In the genomic region with DNA sequence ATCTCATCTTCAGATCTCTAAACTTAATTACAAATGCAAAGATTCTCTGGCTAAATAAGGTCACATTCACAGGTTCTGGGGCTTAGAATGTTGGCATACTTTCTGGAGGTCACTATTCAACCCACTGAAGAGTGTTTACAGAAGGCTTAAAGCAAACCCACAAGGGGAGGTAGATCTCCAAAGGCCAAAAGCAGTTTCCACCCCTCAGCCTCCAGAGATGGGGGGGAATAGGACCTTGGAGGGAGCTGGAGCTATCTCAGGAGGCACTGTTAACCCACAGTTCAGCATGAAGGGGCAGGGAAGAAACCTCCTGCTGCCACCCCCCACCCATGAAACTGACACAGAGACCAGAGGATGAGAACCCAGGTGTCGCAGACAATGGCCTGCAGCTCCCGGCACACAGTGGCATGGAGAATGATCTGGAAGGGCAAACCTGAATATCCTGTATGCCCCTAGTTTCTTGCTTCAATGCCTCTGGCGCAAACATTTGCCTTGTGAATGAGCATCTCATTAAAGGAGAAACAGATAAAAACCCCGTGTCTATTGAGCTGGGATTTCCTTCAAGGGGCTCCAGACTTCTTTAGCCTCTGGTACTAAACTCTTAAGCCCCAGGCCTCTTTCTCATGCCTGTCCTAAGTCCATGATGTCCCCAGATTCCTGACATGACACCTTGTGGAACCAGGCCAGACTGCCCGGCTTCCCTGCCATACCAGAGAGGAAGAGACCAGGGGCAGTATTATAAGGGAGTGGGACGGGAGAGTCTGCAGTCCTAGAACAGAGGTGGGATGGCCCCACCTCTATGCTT, we compare ENCODE assay signal across 25 cellular contexts.
DNase-seq lines count a peak whose midpoint lies in the region; ATAC-seq and TF ChIP-seq lines count a peak whose summit lies in the region.
"Had no signal": no experiment of that assay in that cellular context is flagged by ENCODE, and none has a peak within 500 bp of the region (broad histone marks: within the 10 kb centered on the region; RNA-seq: fewer than 3 reads in every experiment).

No MANE protein-coding gene starts in this region.

- H3K36me3 ChIP-seq in BLaER1 (no peaks in the 10 kb centered on the region), left lung (no peaks in the 10 kb centered on the region), smooth muscle cell (ENCODE audit: low read depth) (no peaks in the 10 kb centered on the region)
- H3K36me3 ChIP-seq: BE2C, HAP-1, MG63, right lobe of liver had no signal

- no peak overlapping the region for H3K4me3 ChIP-seq in BLaER1
- no peak overlapping the region for H3K4me3 ChIP-seq in left lung
- no peak overlapping the region for H3K4me3 ChIP-seq in smooth muscle cell
- H3K4me3 ChIP-seq: HAP-1, MG63, right lobe of liver had no signal

- H3K27me3 ChIP-seq in BLaER1 (no peaks in the 10 kb centered on the region), left lung (peaks cover 0 to 12% of the 10 kb centered on the region in 2 donors), smooth muscle cell (ENCODE audit: low read depth) (no peaks in the 10 kb centered on the region)
- H3K27me3 ChIP-seq: BE2C, MG63, right lobe of liver had no signal

- TF ChIP-seq CTCF in left lung (IDR thresholded peaks at IDR 0.05) (no peak), smooth muscle cell (IDR thresholded peaks at IDR 0.05; ENCODE audit: borderline replicate concordance, insufficient read depth, poor library complexity, severe bottlenecking) (no peak)

- peak overlapping the region; percentile 69 for H3K27ac ChIP-seq in BLaER1
- peak overlapping the region in 1 of 2 donors; percentile 29 for H3K27ac ChIP-seq in left lung
- peak overlapping the region; percentile 51 for H3K27ac ChIP-seq in smooth muscle cell (ENCODE audit: low read depth)
- H3K27ac ChIP-seq: right lobe of liver had no signal

- ATAC-seq in left lung (peak; percentile 3), HG03442 (IDR thresholded peaks at IDR 0.05; ENCODE audit: unreplicated experiment) (no peak), HG03565 (IDR thresholded peaks at IDR 0.05; ENCODE audit: unreplicated experiment) (no peak)
- ATAC-seq: right lobe of liver; SK-N-SH treated with all-trans-retinoic acid at 6 μM for 48 hours; stimulated activated memory B cell treated with anti-CD40 and anti-IgM and Interleukin-4, amounts not matched to agents 10 μg/mL and 1 μg/mL and 100 μg/mL, for 72 hours had no signal

- H4K20me1 ChIP-seq in BLaER1 (no peaks in the 10 kb centered on the region), smooth muscle cell (ENCODE audit: low read depth) (no peaks in the 10 kb centered on the region)

- H3K79me2 ChIP-seq in smooth muscle cell (ENCODE audit: low read depth), result no peaks in the 10 kb centered on the region

- H3K9me3 ChIP-seq in BLaER1 (no peaks in the 10 kb centered on the region), left lung (no peaks in the 10 kb centered on the region), smooth muscle cell (replicated peaks; ENCODE audit: low read depth) (no peaks in the 10 kb centered on the region)
- H3K9me3 ChIP-seq: BE2C, HAP-1, MG63, right lobe of liver had no signal

- H3K9ac ChIP-seq in BLaER1 (peak overlapping the region; percentile 51; the same call in 1 of the 2 replicates), smooth muscle cell (ENCODE audit: low read depth) (no peak overlapping the region)

- DNase-seq in NCI-H82 treated with DMSO at 0.1 percent for 48 hours (lab: John Stamatoyannopoulos, UW; ENCODE audit: unreplicated experiment) (peak; percentile 85), left lung (no peak), smooth muscle cell (lab: John Stamatoyannopoulos, UW; ENCODE audit: unreplicated experiment) (no peak), hypothalamus (lab: John Stamatoyannopoulos, UW) (no peak), CD1c-positive myeloid dendritic cell (ENCODE audit: extremely low spot score) (no peak)
- DNase-seq: ACHN; activated naive CD4-positive, alpha-beta T cell; activated T-cell treated with anti-CD3 and anti-CD28 coated beads, Interleukin-2, amount 50 U/mL, for 48 hours; BE2C; DMS53; KBM-7; kidney; NCI-H1436; NCI-H345; NCI-H748 treated with DMSO at 0.1 percent for 48 hours; stimulated activated CD4-positive, alpha-beta T cell treated with anti-CD3 and anti-CD28 coated beads, Interleukin-4, amount 100 ng/mL, for 4 hours; T-helper 2 cell had no signal

- intact Hi-C loops in left lung (cut with DNase I), result no loop called here

- WGBS in smooth muscle cell (ENCODE audit: low lambda C conversion rate), result 44% methylated on average over 6 of the region's 6 CpGs

- H3K4me2 ChIP-seq in BLaER1 (peak overlapping the region; percentile 89), smooth muscle cell (peak overlapping the region; percentile 22)

- peaks cover 100% of the 10 kb centered on the region for H3K4me1 ChIP-seq in BLaER1
- peaks cover 0 to 9% of the 10 kb centered on the region in 2 donors for H3K4me1 ChIP-seq in left lung
- H3K4me1 ChIP-seq in smooth muscle cell (ENCODE audit: low read depth), result peaks cover 14% of the 10 kb centered on the region
- H3K4me1 ChIP-seq: BE2C, HAP-1, right lobe of liver had no signal

- peaks cover 9% of the 10 kb centered on the region for H3F3A ChIP-seq in smooth muscle cell (ENCODE audit: low read depth)

- H2AFZ ChIP-seq in smooth muscle cell (ENCODE audit: low read depth), result no peak overlapping the region
